8 cellular contexts compared by ENCODE assay signal in genomic region chr9:112012026-112012902, GRCh38.
DNase-seq lines count a peak whose midpoint lies in the region; ATAC-seq, FAIRE-seq and TF ChIP-seq lines count a peak whose summit lies in the region.

No MANE protein-coding gene starts in this region.

- H3K27me3 Mint-ChIP-seq in activated naive CD4-positive, alpha-beta T cell treated with anti-CD3 and anti-CD28 coated beads, Interleukin-2, amount 10 ng/mL, durations not matched to agents 7 days and 5 days, result peaks cover 17% of the 10 kb centered on the region

- TF ChIP-seq RAD21 in GM12878 (IDR thresholded peaks at IDR 0.05; ENCODE audit: insufficient read depth, low read depth, low read length), result peak; percentile 35

- TSS peak; percentile 88 for BruUV-seq in GM12878 (replicated peaks; lab: Mats Ljungman, UMichigan)

- POLR2A ChIA-PET in GM12878 (lab: Charles Lee), result interaction anchor here (0.6 to 8.2 kb wide), 14 partner anchors 9 to 90 kb away, joined by 3 to 124 read pairs (median 4); no protein-coding TSS in a partner anchor

- in situ Hi-C loops in GM12878 (cut with MboI), result loop anchor here (25.0 kb wide), 1 partner anchor 1875 kb away; no protein-coding TSS in a partner anchor

- peak; percentile 64 for FAIRE-seq in GM12878 (lab: Jason Lieb, UNC)

- H3K9me3 ChIP-seq in GM12878 (replicated peaks; ENCODE audit: control insufficient read depth, insufficient read depth, low read length), result no peaks in the 10 kb centered on the region

- H3K4me1 Mint-ChIP-seq in activated naive CD4-positive, alpha-beta T cell treated with anti-CD3 and anti-CD28 coated beads, Interleukin-2, amount 10 ng/mL, durations not matched to agents 7 days and 5 days, result peaks cover 21% of the 10 kb centered on the region

- H3K4me1 ChIP-seq in GM12878 (ENCODE audit: control insufficient read depth, insufficient read depth, low read length), result peaks cover 52% of the 10 kb centered on the region

- TF ChIP-seq POLR2A in GM12878 (IDR thresholded peaks at IDR 0.05; ENCODE audit: low read depth, low read length), result peak; percentile 43; the same call in 1 of the 2 replicates

- peak; percentile 96 to 97 for TF ChIP-seq EP300 in GM12878 (IDR thresholded peaks at IDR 0.05; ENCODE audit: borderline replicate concordance in 1 of 2, control insufficient read depth in 1 of 2, low read depth in 2 of 2, low read length in 2 of 2)

- DNase-seq in activated naive CD4-positive, alpha-beta T cell treated with anti-CD3 and anti-CD28 coated beads, Interleukin-2, amount 50 U/mL, for 72 hours (ENCODE audit: low spot score in 2 of 2), result peak in 1 of 2 donors; percentile 31
- DNase-seq in activated naive CD4-positive, alpha-beta T cell treated with anti-CD3 and anti-CD28 coated beads, Interleukin-2, amount 10 ng/mL, durations not matched to agents 7 days and 5 days, result no peak
- DNase-seq in MV-4-11 (lab: John Stamatoyannopoulos, UW), result peak; percentile 100
- DNase-seq in GM12878 (ENCODE audit: low read depth, low spot score), result peak; percentile 96
- DNase-seq in kidney glomerular epithelial cell (lab: John Stamatoyannopoulos, UW), result peak; percentile 98
- DNase-seq in stromal cell of bone marrow (ENCODE audit: low read depth), result peak; percentile 93
- DNase-seq in NCI-H2171 treated with DMSO at 0.1 percent for 48 hours (lab: John Stamatoyannopoulos, UW), result no peak

- no peaks in the 10 kb centered on the region for H3K27me3 ChIP-seq in GM12878 (replicated peaks in 1 of 2; ENCODE audit: control insufficient read depth in 2 of 2, insufficient read depth in 2 of 2, low read length in 1 of 2)

- H3K4me3 ChIP-seq in GM12878, result no peak overlapping the region

- ATAC-seq in activated naive CD4-positive, alpha-beta T cell treated with anti-CD3 and anti-CD28 coated beads, Interleukin-2, amount 50 U/mL, for 72 hours, result peak; percentile 95 to 98
- ATAC-seq in HG02610 (IDR thresholded peaks at IDR 0.05; ENCODE audit: unreplicated experiment) (peak; percentile 88), GM12878 (peak; percentile 92)

- peak overlapping the region; percentile 61 for H3K4me2 ChIP-seq in GM12878 (ENCODE audit: control insufficient read depth, insufficient read depth)

- no peak overlapping the region for H3K4me3 Mint-ChIP-seq in activated naive CD4-positive, alpha-beta T cell treated with anti-CD3 and anti-CD28 coated beads, Interleukin-2, amount 10 ng/mL, durations not matched to agents 7 days and 5 days

- no peaks in the 10 kb centered on the region for H3K36me3 Mint-ChIP-seq in activated naive CD4-positive, alpha-beta T cell treated with anti-CD3 and anti-CD28 coated beads, Interleukin-2, amount 50 U/mL, for 72 hours
- no peaks in the 10 kb centered on the region for H3K36me3 Mint-ChIP-seq in activated naive CD4-positive, alpha-beta T cell treated with anti-CD3 and anti-CD28 coated beads, Interleukin-2, amount 10 ng/mL, durations not matched to agents 7 days and 5 days

- H3K36me3 ChIP-seq in GM12878 (ENCODE audit: control insufficient read depth in 2 of 2, insufficient read depth in 2 of 2, low read length in 1 of 2), result no peaks in the 10 kb centered on the region

- no peak for TF ChIP-seq CTCF in GM12878 (IDR thresholded peaks at IDR 0.05 in 2 of 3, conservative IDR thresholded peaks at IDR 0.05 in 1 of 3; ENCODE audit: control insufficient read depth in 2 of 3, extremely low read depth in 1 of 3, insufficient read depth in 1 of 3, low read depth in 3 of 3, low read length in 3 of 3)

- H3K9ac ChIP-seq in GM12878 (ENCODE audit: control insufficient read depth, insufficient read depth, low read length), result peak overlapping the region; percentile 69

- 47% methylated on average over 4 of the region's 4 CpGs for WGBS in GM12878 (ENCODE audit: insufficient coverage, insufficient replicate concordance, low lambda C conversion rate, missing lambda C conversion rate)

- H4K20me1 ChIP-seq in GM12878 (ENCODE audit: control insufficient read depth, insufficient read depth), result no peaks in the 10 kb centered on the region

- SMC1A ChIA-PET in GM12878 (lab: Charles Lee; ENCODE audit: uncharacterized antibody, unreplicated experiment), result interaction anchor here (0.7 to 13.8 kb wide), 23 partner anchors 9 to 114 kb away, joined by 3 to 311 read pairs (median 5); no protein-coding TSS in a partner anchor

- intact Hi-C loops in GM12878 (cut with micrococcal nuclease; ENCODE audit: unreplicated experiment), result loop anchor here (1.0 to 2.0 kb wide), 3 partner anchors 17 to 25 kb away; no protein-coding TSS in a partner anchor

- H3K79me2 ChIP-seq in GM12878 (ENCODE audit: control insufficient read depth, insufficient read depth, low read length), result no peaks in the 10 kb centered on the region

- H3K9me3 Mint-ChIP-seq in activated naive CD4-positive, alpha-beta T cell treated with anti-CD3 and anti-CD28 coated beads, Interleukin-2, amount 50 U/mL, for 72 hours, result no peaks in the 10 kb centered on the region
- no peaks in the 10 kb centered on the region for H3K9me3 Mint-ChIP-seq in activated naive CD4-positive, alpha-beta T cell treated with anti-CD3 and anti-CD28 coated beads, Interleukin-2, amount 10 ng/mL, durations not matched to agents 7 days and 5 days

- CTCF ChIA-PET in activated naive CD4-positive, alpha-beta T cell treated with anti-CD3 and anti-CD28 coated beads, Interleukin-2, amount 10 ng/mL, durations not matched to agents 7 days and 5 days (lab: Charles Lee), result interaction anchor here (0.6 to 1.0 kb wide), 2 partner anchors 62 to 76 kb away, joined by 3 to 4 read pairs; no protein-coding TSS in a partner anchor
- CTCF ChIA-PET in GM12878 (lab: Yijun Ruan, JAX), result interaction anchor here (0.7 to 3.3 kb wide), 17 partner anchors 9 to 182 kb away, joined by 3 to 21 read pairs (median 5); no protein-coding TSS in a partner anchor

- RAD21 ChIA-PET in GM12878 (lab: Charles Lee; ENCODE audit: unreplicated experiment), result interaction anchor here (0.5 to 6.8 kb wide), 26 partner anchors 9 to 252 kb away, joined by 3 to 85 read pairs (median 4); no protein-coding TSS in a partner anchor

- H3K27ac ChIP-seq in GM12878 (ENCODE audit: control insufficient read depth, insufficient read depth), result peak overlapping the region; percentile 92

- H2AFZ ChIP-seq in GM12878 (ENCODE audit: control insufficient read depth, low read depth, low read length), result no peak overlapping the region

- H3K27ac Mint-ChIP-seq in activated naive CD4-positive, alpha-beta T cell treated with anti-CD3 and anti-CD28 coated beads, Interleukin-2, amount 50 U/mL, for 72 hours, result no peak overlapping the region
- H3K27ac Mint-ChIP-seq in activated naive CD4-positive, alpha-beta T cell treated with anti-CD3 and anti-CD28 coated beads, Interleukin-2, amount 10 ng/mL, durations not matched to agents 7 days and 5 days, result no peak overlapping the region

TF ChIP-seq in GM12878, 131 proteins besides CTCF, POLR2A, EP300 and RAD21 (continues in another document):
- TF ChIP-seq TCF7 (IDR thresholded peaks at IDR 0.05; ENCODE audit: borderline replicate concordance) (peak; percentile 80), GABPA (IDR thresholded peaks at IDR 0.05; ENCODE audit: low read depth) (no peak), IRF4 (IDR thresholded peaks at IDR 0.05; ENCODE audit: low read depth, low read length) (peak; percentile 96), ZNF384 (IDR thresholded peaks at IDR 0.05; ENCODE audit: borderline replicate concordance, low read depth, low read length) (no peak; the same call in 1 of the 2 replicates), SMC3 (IDR thresholded peaks at IDR 0.05; ENCODE audit: borderline replicate concordance, low read length) (no peak; the same call in 1 of the 2 replicates), BCL11A (IDR thresholded peaks at IDR 0.05; ENCODE audit: low read depth, low read length) (peak; percentile 98), LARP7 (IDR thresholded peaks at IDR 0.05) (no peak), ZNF622 (IDR thresholded peaks at IDR 0.05) (no peak), HDAC6 (IDR thresholded peaks at IDR 0.05; ENCODE audit: unreplicated experiment) (no peak), SMAD5 (IDR thresholded peaks at IDR 0.05; ENCODE audit: low read depth) (no peak), JUNB (IDR thresholded peaks at IDR 0.05) (peak; percentile 97), CREM (IDR thresholded peaks at IDR 0.05; ENCODE audit: low read depth) (peak; percentile 94), PAX8 (IDR thresholded peaks at IDR 0.05) (no peak), HCFC1 (IDR thresholded peaks at IDR 0.05; ENCODE audit: low read length) (no peak), FOXK2 (IDR thresholded peaks at IDR 0.05) (no peak), ZNF217 (IDR thresholded peaks at IDR 0.05) (peak; percentile 89), USF2 (IDR thresholded peaks at IDR 0.05; ENCODE audit: borderline replicate concordance, low read depth, low read length) (no peak)
- TF ChIP-seq, protein P1, sequence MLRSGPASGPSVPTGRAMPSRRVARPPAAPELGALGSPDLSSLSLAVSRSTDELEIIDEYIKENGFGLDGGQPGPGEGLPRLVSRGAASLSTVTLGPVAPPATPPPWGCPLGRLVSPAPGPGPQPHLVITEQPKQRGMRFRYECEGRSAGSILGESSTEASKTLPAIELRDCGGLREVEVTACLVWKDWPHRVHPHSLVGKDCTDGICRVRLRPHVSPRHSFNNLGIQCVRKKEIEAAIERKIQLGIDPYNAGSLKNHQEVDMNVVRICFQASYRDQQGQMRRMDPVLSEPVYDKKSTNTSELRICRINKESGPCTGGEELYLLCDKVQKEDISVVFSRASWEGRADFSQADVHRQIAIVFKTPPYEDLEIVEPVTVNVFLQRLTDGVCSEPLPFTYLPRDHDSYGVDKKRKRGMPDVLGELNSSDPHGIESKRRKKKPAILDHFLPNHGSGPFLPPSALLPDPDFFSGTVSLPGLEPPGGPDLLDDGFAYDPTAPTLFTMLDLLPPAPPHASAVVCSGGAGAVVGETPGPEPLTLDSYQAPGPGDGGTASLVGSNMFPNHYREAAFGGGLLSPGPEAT (IDR thresholded peaks at IDR 0.05; ENCODE audit: low read depth), result peak; percentile 95

Comparison
In these comparisons a context has a peak if more than half of its experiments do, and no peak if none do; other contexts are left out.
1. DNase-seq: peak in MV-4-11 (single experiment), GM12878 (single experiment), kidney glomerular epithelial cell (single experiment) and stromal cell of bone marrow (single experiment); none in activated naive CD4-positive, alpha-beta T cell treated with anti-CD3 and anti-CD28 coated beads, Interleukin-2, amount 10 ng/mL, durations not matched to agents 7 days and 5 days (single experiment) and NCI-H2171 treated with DMSO at 0.1 percent for 48 hours (single experiment).
2. Peak in every context shown above with its lines, with median percentiles within 50 percentile points of each other: ATAC-seq.